3 cellular contexts compared by ENCODE assay signal in the genomic region with DNA sequence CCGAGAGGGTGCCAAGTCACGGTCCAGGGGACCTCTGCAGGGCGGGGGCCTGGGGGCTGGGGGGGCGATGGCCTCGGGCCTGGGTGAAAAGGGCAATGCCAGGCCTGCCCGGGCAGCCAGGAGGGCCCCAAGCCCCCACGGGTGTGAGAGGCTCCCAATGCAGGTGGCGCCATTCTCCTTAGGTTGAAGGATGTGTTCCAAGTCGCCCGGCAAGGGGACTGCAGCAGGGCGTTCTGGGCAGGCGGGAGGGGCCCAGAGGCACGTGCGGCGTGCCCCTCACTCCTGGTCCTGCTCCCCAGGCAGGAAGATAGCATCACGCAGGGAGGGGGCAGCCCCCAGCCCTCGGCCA.
TF ChIP-seq lines count a peak whose summit lies in the region.

No MANE protein-coding gene starts in this region.

TF ChIP-seq in SK-N-SH, 30 proteins besides CTCF, POLR2A, EP300 and RAD21:
- TF ChIP-seq NRF1 (IDR thresholded peaks at IDR 0.05; ENCODE audit: low read depth, low read length) (no peak), GATA2 (CRISPR knock-in tag; IDR thresholded peaks at IDR 0.05) (0 out of 2 replicates have a peak, but pooled peaks have one; percentile 33)

TF ChIP-seq in SK-N-SH treated with all-trans-retinoic acid at 6 μM for 48 hours, 23 proteins besides CTCF, POLR2A, EP300 and RAD21:
- TF ChIP-seq OSR1 (CRISPR knock-in tag; IDR thresholded peaks at IDR 0.05), result no peak
- no peak for TF ChIP-seq ISL1 (CRISPR knock-in tag; IDR thresholded peaks at IDR 0.05)
- TF ChIP-seq, protein P1, sequence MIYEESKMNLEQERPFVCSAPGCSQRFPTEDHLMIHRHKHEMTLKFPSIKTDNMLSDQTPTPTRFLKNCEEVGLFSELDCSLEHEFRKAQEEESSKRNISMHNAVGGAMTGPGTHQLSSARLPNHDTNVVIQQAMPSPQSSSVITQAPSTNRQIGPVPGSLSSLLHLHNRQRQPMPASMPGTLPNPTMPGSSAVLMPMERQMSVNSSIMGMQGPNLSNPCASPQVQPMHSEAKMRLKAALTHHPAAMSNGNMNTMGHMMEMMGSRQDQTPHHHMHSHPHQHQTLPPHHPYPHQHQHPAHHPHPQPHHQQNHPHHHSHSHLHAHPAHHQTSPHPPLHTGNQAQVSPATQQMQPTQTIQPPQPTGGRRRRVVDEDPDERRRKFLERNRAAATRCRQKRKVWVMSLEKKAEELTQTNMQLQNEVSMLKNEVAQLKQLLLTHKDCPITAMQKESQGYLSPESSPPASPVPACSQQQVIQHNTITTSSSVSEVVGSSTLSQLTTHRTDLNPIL (CRISPR knock-in tag; IDR thresholded peaks at IDR 0.05; ENCODE audit: low read depth), result no peak
- TF ChIP-seq, protein P2, sequence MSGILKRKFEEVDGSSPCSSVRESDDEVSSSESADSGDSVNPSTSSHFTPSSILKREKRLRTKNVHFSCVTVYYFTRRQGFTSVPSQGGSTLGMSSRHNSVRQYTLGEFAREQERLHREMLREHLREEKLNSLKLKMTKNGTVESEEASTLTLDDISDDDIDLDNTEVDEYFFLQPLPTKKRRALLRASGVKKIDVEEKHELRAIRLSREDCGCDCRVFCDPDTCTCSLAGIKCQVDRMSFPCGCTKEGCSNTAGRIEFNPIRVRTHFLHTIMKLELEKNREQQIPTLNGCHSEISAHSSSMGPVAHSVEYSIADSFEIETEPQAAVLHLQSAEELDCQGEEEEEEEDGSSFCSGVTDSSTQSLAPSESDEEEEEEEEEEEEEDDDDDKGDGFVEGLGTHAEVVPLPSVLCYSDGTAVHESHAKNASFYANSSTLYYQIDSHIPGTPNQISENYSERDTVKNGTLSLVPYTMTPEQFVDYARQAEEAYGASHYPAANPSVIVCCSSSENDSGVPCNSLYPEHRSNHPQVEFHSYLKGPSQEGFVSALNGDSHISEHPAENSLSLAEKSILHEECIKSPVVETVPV (CRISPR knock-in tag; IDR thresholded peaks at IDR 0.05), result no peak
- TF ChIP-seq TOX (CRISPR knock-in tag; IDR thresholded peaks at IDR 0.05; ENCODE audit: borderline replicate concordance), result no peak
- no peak for TF ChIP-seq GLIS3 (CRISPR knock-in tag; IDR thresholded peaks at IDR 0.05)
- no peak for TF ChIP-seq ZFP30 (CRISPR knock-in tag; IDR thresholded peaks at IDR 0.05)
- no peak for TF ChIP-seq SNAI2 (CRISPR knock-in tag; IDR thresholded peaks at IDR 0.05)
TF ChIP-seq in SK-N-SH treated with all-trans-retinoic acid at 6 μM for 48 hours: peak in this region for 0.

TF ChIP-seq in GM12878, 131 proteins besides CTCF, POLR2A, EP300 and RAD21:
- TF ChIP-seq BHLHE40 (IDR thresholded peaks at IDR 0.05; ENCODE audit: borderline replicate concordance in 1 of 2, low read depth in 2 of 2, low read length in 1 of 2), result peak in 1 of 2 experiments; percentile 35; a peak in 2 of 4 replicates
- TF ChIP-seq KAT2A (conservative IDR thresholded peaks at IDR 0.05; ENCODE audit: control insufficient read depth, low read depth, low read length), result no peak
- TF ChIP-seq MTA2 (IDR thresholded peaks at IDR 0.05; ENCODE audit: low read depth), result no peak
- peak; percentile 1 for TF ChIP-seq MEF2B (IDR thresholded peaks at IDR 0.05; ENCODE audit: partially characterized antibody, poor library complexity, severe bottlenecking)
